ENCODE assay signal across 28 cellular contexts in the genomic region with DNA sequence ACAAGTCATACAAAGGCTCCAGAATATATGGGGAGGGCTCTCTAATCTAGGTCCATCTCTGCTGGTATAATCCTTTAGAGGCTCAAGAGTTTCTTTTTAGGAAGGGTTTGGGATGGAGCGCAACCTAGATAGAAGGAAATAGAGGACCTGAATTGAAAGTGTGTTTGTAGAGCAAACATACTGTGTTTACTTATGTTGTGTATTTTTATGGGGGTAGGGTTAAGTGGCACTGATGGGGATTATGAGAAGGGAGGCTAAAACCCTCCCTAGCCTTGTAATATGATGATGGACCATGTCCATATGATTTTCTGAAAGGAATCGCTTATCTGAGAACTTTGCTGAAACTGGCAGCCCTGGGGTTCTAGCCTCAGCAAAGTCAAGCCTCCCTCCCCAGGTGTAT. TPM values are rescaled to one million over a fixed set of nuclear protein-coding genes. Genes with fewer than 3 reads are reported as not detected.
A peak's percentile ranks its signal among the peaks of the same experiment; 100 is the strongest.
DNase-seq lines count a peak whose midpoint lies in the region; ATAC-seq, FAIRE-seq and TF ChIP-seq lines count a peak whose summit lies in the region.
"Had no signal": no experiment of that assay in that cellular context is flagged by ENCODE, and none has a peak within 500 bp of the region (broad histone marks: within the 10 kb centered on the region; RNA-seq: fewer than 3 reads in every experiment).

No MANE protein-coding gene starts in this region.

- WGBS in HepG2 (ENCODE audit: low lambda C conversion rate): 2% methylated on average over 2 of the region's 2 CpGs

- intact Hi-C loops in HepG2 (cut with micrococcal nuclease; ENCODE audit: unreplicated experiment): loop anchor here (2.0 to 10.0 kb wide), 2 partner anchors 49 to 279 kb away; no protein-coding TSS in a partner anchor

- peak; percentile 43 to 92; a peak in 2 of 4 replicates for TF ChIP-seq EP300 in HepG2 (IDR thresholded peaks at IDR 0.05; ENCODE audit: low read depth in 2 of 2, low read length in 2 of 2)
- peak; percentile 70; the same call in 1 of the 2 replicates for TF ChIP-seq EP300 in HepG2 (CRISPR knock-in tag; IDR thresholded peaks at IDR 0.05; ENCODE audit: borderline replicate concordance)

- no peaks in the 10 kb centered on the region for H3K9me3 ChIP-seq in HepG2 (ENCODE audit: low read length)
- H3K9me3 ChIP-seq: adrenal gland, BE2C, thyroid gland, vagina had no signal

- TF ChIP-seq RAD21 in HepG2 (CRISPR knock-in tag; IDR thresholded peaks at IDR 0.05): no peak

- peaks cover 45% of the 10 kb centered on the region for H3K79me2 ChIP-seq in HepG2 (ENCODE audit: insufficient read depth, low read length)

- in situ Hi-C loops in HepG2 (cut with HindIII; ENCODE audit: extremely low pct_ligation_motif_present, low pct_unique_long_range_greater_than_20kb): loop anchor here (10.0 kb wide), 1 partner anchor 369 kb away; no protein-coding TSS in a partner anchor

- no peak overlapping the region for H3K9ac ChIP-seq in HepG2 (ENCODE audit: insufficient read depth, low read depth, low read length)

- TF ChIP-seq CTCF in HepG2 (CRISPR knock-in tag; IDR thresholded peaks at IDR 0.05): no peak

- peak; percentile 74 for DNase-seq in DMS153 (lab: John Stamatoyannopoulos, UW)
- peak; percentile 89 for DNase-seq in NCI-H2029 (lab: John Stamatoyannopoulos, UW)
- DNase-seq in NCI-H748 treated with DMSO at 0.1 percent for 48 hours (lab: John Stamatoyannopoulos, UW): peak; percentile 56
- peak; percentile 77 for DNase-seq in HepG2 (ENCODE audit: low spot score)
- no peak for DNase-seq in NCI-H187 treated with DMSO at 0.1 percent for 48 hours (lab: John Stamatoyannopoulos, UW)
- DNase-seq in NCI-H82 treated with DMSO at 0.1 percent for 48 hours (lab: John Stamatoyannopoulos, UW; ENCODE audit: unreplicated experiment): no peak
- DNase-seq in EL: no peak
- DNase-seq in activated CD4-positive, alpha-beta T cell treated with anti-CD3 and anti-CD28 coated beads, Interleukin-2, amount 50 U/mL, for 48 hours: no peak
- DNase-seq: activated CD4-positive, alpha-beta memory T cell treated with anti-CD3 and anti-CD28 coated beads for 36 hours; activated CD8-positive, alpha-beta memory T cell treated with anti-CD3 and anti-CD28 coated beads, Interleukin-2, amount 50 U/mL, for 4 hours; activated naive CD4-positive, alpha-beta T cell treated with anti-CD3 and anti-CD28 coated beads for 36 hours; adrenal gland; BE2C; CD8-positive, alpha-beta memory T cell; central memory CD4-positive, alpha-beta T cell; cortex of kidney; DMS79 treated with DMSO at 0.1 percent for 48 hours; effector memory CD8-positive, alpha-beta T cell; erythroblast; NCI-H1105 treated with DMSO at 0.1 percent for 48 hours; NCI-H2107; NCI-H526 treated with DMSO at 0.1 percent for 48 hours; RPMI8226; stimulated activated CD4-positive, alpha-beta T cell treated with anti-CD3 and anti-CD28 coated beads, Interleukin-4, amount 100 ng/mL, for 1 hour; thyroid gland had no signal

- H3K27me3 ChIP-seq in HepG2 (ENCODE audit: control insufficient read depth in 1 of 2, insufficient read depth in 2 of 2, low read length in 2 of 2): no peaks in the 10 kb centered on the region; a peak in 1 of 5 replicates
- H3K27me3 ChIP-seq: adrenal gland, BE2C, thyroid gland, vagina had no signal

- no peak overlapping the region for H3K4me3 ChIP-seq in HepG2 (replicated peaks in 1 of 3; ENCODE audit: insufficient read depth in 1 of 3, low read depth in 2 of 3, low read length in 3 of 3)
- H3K4me3 ChIP-seq: adrenal gland, GM23338, SK-N-MC, thyroid gland, vagina had no signal

- peaks cover under 1% of the 10 kb centered on the region; the same call in 1 of the 2 replicates for H4K20me1 ChIP-seq in HepG2 (ENCODE audit: insufficient read depth, low read length)

- BruUV-seq in HepG2 (replicated peaks; lab: Mats Ljungman, UMichigan): no TSS peak

- peak overlapping the region; percentile 70 for H3K4me2 ChIP-seq in HepG2 (ENCODE audit: low read depth, low read length)
- H3K4me2 ChIP-seq: GM23338 had no signal

- CTCF ChIA-PET in HepG2 (lab: Yijun Ruan, JAX; ENCODE audit: low intra/inter-chr PET ratio, low total read pairs): no interaction called here

- no peak overlapping the region for H3K27ac ChIP-seq in HepG2 (ENCODE audit: extremely low read length, insufficient read depth, low read length)
- H3K27ac ChIP-seq: adrenal gland, SK-N-MC, thyroid gland, vagina had no signal

- H3K36me3 ChIP-seq in HepG2 (replicated peaks in 1 of 2; ENCODE audit: control insufficient read depth in 1 of 2, insufficient read depth in 2 of 2, low read length in 2 of 2): no peaks in the 10 kb centered on the region
- H3K36me3 ChIP-seq: adrenal gland, BE2C, thyroid gland, vagina had no signal

- H2AFZ ChIP-seq in HepG2 (ENCODE audit: low read length): no peak overlapping the region
- H2AFZ ChIP-seq: GM23338 had no signal

- no peak for ATAC-seq in HepG2
- ATAC-seq: effector memory CD8-positive, alpha-beta T cell; GM23338 had no signal

- H3K4me1 ChIP-seq in HepG2 (ENCODE audit: insufficient read depth, low read length): peaks cover 80% of the 10 kb centered on the region
- H3K4me1 ChIP-seq: BE2C, vagina had no signal

- peak; percentile 32 for FAIRE-seq in HepG2 (lab: Jason Lieb, UNC)

- POLR2A ChIA-PET in HepG2 (lab: Yijun Ruan, JAX): no interaction called here

- no peak for TF ChIP-seq POLR2A in HepG2 (IDR thresholded peaks at IDR 0.05; ENCODE audit: insufficient read depth in 1 of 2, low read depth in 2 of 2, low read length in 2 of 2)

TF ChIP-seq in HepG2, 621 proteins besides CTCF, POLR2A, EP300 and RAD21 (continues in another document):
- TF ChIP-seq MAZ (IDR thresholded peaks at IDR 0.05; ENCODE audit: borderline replicate concordance, low read depth, low read length) (peak; percentile 37; the same call in 1 of the 2 replicates), MAZ (CRISPR knock-in tag; IDR thresholded peaks at IDR 0.05; ENCODE audit: low read depth) (0 out of 2 replicates have a peak, but pooled peaks have one; percentile 36), STAG1 (CRISPR knock-in tag; IDR thresholded peaks at IDR 0.05) (peak; percentile 26; the same call in 1 of the 2 replicates)
- TF ChIP-seq, protein P1, sequence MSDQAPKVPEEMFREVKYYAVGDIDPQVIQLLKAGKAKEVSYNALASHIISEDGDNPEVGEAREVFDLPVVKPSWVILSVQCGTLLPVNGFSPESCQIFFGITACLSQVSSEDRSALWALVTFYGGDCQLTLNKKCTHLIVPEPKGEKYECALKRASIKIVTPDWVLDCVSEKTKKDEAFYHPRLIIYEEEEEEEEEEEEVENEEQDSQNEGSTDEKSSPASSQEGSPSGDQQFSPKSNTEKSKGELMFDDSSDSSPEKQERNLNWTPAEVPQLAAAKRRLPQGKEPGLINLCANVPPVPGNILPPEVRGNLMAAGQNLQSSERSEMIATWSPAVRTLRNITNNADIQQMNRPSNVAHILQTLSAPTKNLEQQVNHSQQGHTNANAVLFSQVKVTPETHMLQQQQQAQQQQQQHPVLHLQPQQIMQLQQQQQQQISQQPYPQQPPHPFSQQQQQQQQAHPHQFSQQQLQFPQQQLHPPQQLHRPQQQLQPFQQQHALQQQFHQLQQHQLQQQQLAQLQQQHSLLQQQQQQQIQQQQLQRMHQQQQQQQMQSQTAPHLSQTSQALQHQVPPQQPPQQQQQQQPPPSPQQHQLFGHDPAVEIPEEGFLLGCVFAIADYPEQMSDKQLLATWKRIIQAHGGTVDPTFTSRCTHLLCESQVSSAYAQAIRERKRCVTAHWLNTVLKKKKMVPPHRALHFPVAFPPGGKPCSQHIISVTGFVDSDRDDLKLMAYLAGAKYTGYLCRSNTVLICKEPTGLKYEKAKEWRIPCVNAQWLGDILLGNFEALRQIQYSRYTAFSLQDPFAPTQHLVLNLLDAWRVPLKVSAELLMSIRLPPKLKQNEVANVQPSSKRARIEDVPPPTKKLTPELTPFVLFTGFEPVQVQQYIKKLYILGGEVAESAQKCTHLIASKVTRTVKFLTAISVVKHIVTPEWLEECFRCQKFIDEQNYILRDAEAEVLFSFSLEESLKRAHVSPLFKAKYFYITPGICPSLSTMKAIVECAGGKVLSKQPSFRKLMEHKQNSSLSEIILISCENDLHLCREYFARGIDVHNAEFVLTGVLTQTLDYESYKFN (CRISPR knock-in tag; conservative IDR thresholded peaks at IDR 0.05): peak; percentile 85

RNA-seq across cellular contexts. Expression of a gene that starts 4.4 kb away (rescaled TPM):
- 64.5 and 78.9 TPM in 2 replicates for total RNA-seq in HepG2 (2016; rRNA removed; fragmentation: Illumina TruSeq; extraction: Trizol)
- 19.2 and 20.4 TPM in 2 replicates for total RNA-seq in HepG2 (2016; cell fraction: cytosol; rRNA removed; fragmentation: Illumina TruSeq; extraction: Trizol; ENCODE audit: low read depth)
- 69.3 and 74.8 TPM in 2 replicates for total RNA-seq in HepG2 (2016; cell fraction: insoluble cytoplasmic fraction; rRNA removed; fragmentation: Illumina TruSeq; extraction: Trizol)
- 73.2 and 75.4 TPM in 2 replicates for total RNA-seq in HepG2 (2016; cell fraction: membrane; rRNA removed; fragmentation: Illumina TruSeq; extraction: Trizol)
- 121 and 123 TPM in 2 replicates for total RNA-seq in HepG2 (2016; cell fraction: nucleus; rRNA removed; fragmentation: Illumina TruSeq; extraction: Trizol)
- 75.7 and 97.1 TPM in 2 replicates for polyA plus RNA-seq in HepG2 (2011; rRNA removed)
- 40.8 and 54.3 TPM in 2 replicates for polyA plus RNA-seq in HepG2 (2011; cell fraction: cytosol; rRNA removed)
- polyA plus RNA-seq in HepG2 (2011; cell fraction: nucleus; rRNA removed): 68.9 and 74.9 TPM in 2 replicates
- 87.7 and 101 TPM in 2 replicates for polyA plus RNA-seq in HepG2 (2012)
- 13.4 and 15.1 TPM in 2 replicates for polyA plus RNA-seq in HepG2 (2016; cell fraction: cytosol; fragmentation: Illumina TruSeq; extraction: Trizol; ENCODE audit: low read depth)
- 81.1 and 83.2 TPM in 2 replicates for polyA plus RNA-seq in HepG2 (2016; cell fraction: insoluble cytoplasmic fraction; fragmentation: Illumina TruSeq; extraction: Trizol; ENCODE audit: low read depth)
- 49.0 and 50.1 TPM in 2 replicates for polyA plus RNA-seq in HepG2 (2016; cell fraction: membrane; fragmentation: Illumina TruSeq; extraction: Trizol; ENCODE audit: low read depth)
- 115 and 124 TPM in 2 replicates for polyA plus RNA-seq in HepG2 (2016; cell fraction: nucleus; fragmentation: Illumina TruSeq; extraction: Trizol; ENCODE audit: insufficient read depth, low read depth)
- 37.6 and 93.4 TPM in 2 replicates for polyA minus RNA-seq in HepG2 (2011; rRNA and poly(A)+ RNA removed; ENCODE audit: low replicate concordance)
- polyA minus RNA-seq in HepG2 (2011; cell fraction: cytosol; rRNA and poly(A)+ RNA removed): 82.9 and 96.7 TPM in 2 replicates
- 685 and 799 TPM in 2 replicates for polyA minus RNA-seq in HepG2 (2011; cell fraction: nucleus; rRNA and poly(A)+ RNA removed)

Comparison
In these comparisons a context has a peak if more than half of its experiments do, and no peak if none do; other contexts are left out.
1. DNase-seq: peak in DMS153 (single experiment), NCI-H2029 (single experiment), NCI-H748 treated with DMSO at 0.1 percent for 48 hours (single experiment) and HepG2 (single experiment); none in NCI-H187 treated with DMSO at 0.1 percent for 48 hours (single experiment), NCI-H82 treated with DMSO at 0.1 percent for 48 hours (single experiment), EL (single experiment) and activated CD4-positive, alpha-beta T cell treated with anti-CD3 and anti-CD28 coated beads, Interleukin-2, amount 50 U/mL, for 48 hours (0 of 2).